In the genomic region with DNA sequence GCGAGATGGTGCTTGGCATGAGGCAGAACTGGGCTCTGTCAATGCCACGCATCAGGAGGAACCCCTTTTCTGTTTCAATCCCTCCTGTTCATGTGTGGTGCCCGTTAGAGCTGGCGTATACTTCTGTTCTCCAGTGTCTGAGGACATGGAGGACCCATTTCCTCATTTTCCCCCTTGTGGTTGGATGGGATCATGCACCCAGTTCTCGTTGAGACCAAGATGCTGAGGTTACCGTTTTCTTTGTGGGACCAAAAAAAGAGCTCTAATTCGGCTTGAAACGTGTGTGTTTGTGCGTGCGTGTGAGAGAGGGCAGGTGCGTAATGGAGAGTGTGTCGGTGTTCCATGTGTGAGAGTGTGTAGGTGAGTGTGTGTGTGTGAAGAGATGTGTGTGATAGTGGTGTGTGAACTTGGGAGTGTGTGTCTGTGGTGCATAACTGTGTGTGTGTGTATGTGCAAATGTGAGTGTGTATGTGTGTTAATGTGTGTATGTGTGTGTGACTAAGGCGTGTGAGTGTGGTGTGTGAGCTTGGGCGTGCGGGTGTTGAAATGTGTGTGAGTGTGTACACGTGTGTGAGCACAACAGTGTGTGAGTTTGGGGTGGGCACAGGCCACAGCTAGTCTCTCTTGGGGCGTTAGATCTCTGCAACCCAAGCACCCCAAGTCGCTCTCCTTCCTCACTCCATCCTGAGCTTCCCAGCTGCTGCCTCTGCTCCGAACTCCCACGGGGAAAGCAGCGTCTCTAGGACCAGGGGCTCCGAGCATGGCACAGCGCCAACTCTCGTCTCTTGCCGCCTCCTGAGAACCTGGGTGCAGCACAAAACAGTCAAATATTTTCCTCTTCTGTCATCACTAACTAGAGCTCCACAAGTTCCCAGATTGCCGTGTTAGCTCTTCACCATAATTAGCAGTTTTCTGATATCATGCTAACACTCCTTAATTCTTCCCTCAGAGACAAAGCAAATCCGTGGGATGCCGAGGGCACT, we compare ENCODE assay signal across 9 cellular contexts.
A peak's percentile ranks its signal among the peaks of the same experiment; 100 is the strongest.
DNase-seq lines count a peak whose midpoint lies in the region; ATAC-seq, FAIRE-seq and TF ChIP-seq lines count a peak whose summit lies in the region.
"Had no signal": no experiment of that assay in that cellular context is flagged by ENCODE, and none has a peak within 500 bp of the region (broad histone marks: within the 10 kb centered on the region; RNA-seq: fewer than 3 reads in every experiment).

No MANE protein-coding gene starts in this region.

- H3K9ac ChIP-seq in neural progenitor cell, result no peak overlapping the region

- H3K9me3 ChIP-seq in neural progenitor cell (ENCODE audit: low read depth) (no peaks in the 10 kb centered on the region), ovary (no peaks in the 10 kb centered on the region)

- no peaks in the 10 kb centered on the region for H3K36me3 Mint-ChIP-seq in activated T-cell treated with anti-CD3 and anti-CD28 coated beads, Interleukin-2, amount 50 U/mL, for 24 hours (ENCODE audit: low read depth)
- H3K36me3 Mint-ChIP-seq in neural progenitor cell, result no peaks in the 10 kb centered on the region
- H3K36me3 Mint-ChIP-seq: naive thymus-derived CD8-positive, alpha-beta T cell had no signal

- H3K4me2 ChIP-seq in neural progenitor cell, result no peak overlapping the region

- no peaks in the 10 kb centered on the region for H4K20me1 ChIP-seq in neural progenitor cell (ENCODE audit: low read depth)

- no peak for TF ChIP-seq EP300 in ovary (IDR thresholded peaks at IDR 0.05)

- no peak overlapping the region for H3K4me3 Mint-ChIP-seq in activated T-cell treated with anti-CD3 and anti-CD28 coated beads, Interleukin-2, amount 50 U/mL, for 24 hours
- H3K4me3 Mint-ChIP-seq in neural progenitor cell, result no peak overlapping the region

- no peak overlapping the region for H3K27ac Mint-ChIP-seq in activated T-cell treated with anti-CD3 and anti-CD28 coated beads, Interleukin-2, amount 50 U/mL, for 24 hours
- no peak overlapping the region for H3K27ac Mint-ChIP-seq in neural progenitor cell

- intact Hi-C loops in ovary (cut with DNase I), result loop anchor here in 1 of 4 donors (5.0 kb wide), 1 partner anchor 684 kb away; no protein-coding TSS in a partner anchor

- H3K27me3 Mint-ChIP-seq in activated T-cell treated with anti-CD3 and anti-CD28 coated beads, Interleukin-2, amount 50 U/mL, for 24 hours, result peaks cover 25% of the 10 kb centered on the region
- H3K27me3 Mint-ChIP-seq in neural progenitor cell (ENCODE audit: insufficient read depth, low read depth), result peaks cover 11% of the 10 kb centered on the region

- no peak overlapping the region for H3K27ac ChIP-seq in neural progenitor cell
- no peak overlapping the region for H3K27ac ChIP-seq in ovary

- TF ChIP-seq CTCF in bronchial epithelial cell (IDR thresholded peaks at IDR 0.05; ENCODE audit: insufficient read depth, low read length, severe bottlenecking) (peak; percentile 24), neural progenitor cell (IDR thresholded peaks at IDR 0.05) (peak; percentile 55), ovary (IDR thresholded peaks at IDR 0.05) (peak in 1 of 3 donors; percentile 11)

- 52 to 59% (median 55%) methylated on average over 28 of the region's 28 CpGs for WGBS in ovary, 3 donors

- H3F3A ChIP-seq in neural progenitor cell (ENCODE audit: low read depth), result no peaks in the 10 kb centered on the region

- DNase-seq in activated T-cell treated with anti-CD3 and anti-CD28 coated beads, Interleukin-2, amount 50 U/mL, for 48 hours, result peak; percentile 31 to 32
- DNase-seq in activated T-cell treated with anti-CD3 and anti-CD28 coated beads, Interleukin-2, amount 50 U/mL, for 24 hours, result no peak
- peak; percentile 75 for DNase-seq in NCI-H146 (lab: John Stamatoyannopoulos, UW)
- DNase-seq in bronchial epithelial cell (ENCODE audit: low read depth), result peak; percentile 12
- peak; percentile 28 for DNase-seq in neural progenitor cell (ENCODE audit: low spot score)
- no peak for DNase-seq in ecto neural progenitor cell (ENCODE audit: low spot score)
- DNase-seq in ovary, result no peak

- H3K4me1 ChIP-seq in neural progenitor cell (no peaks in the 10 kb centered on the region), ovary (ENCODE audit: insufficient read depth) (no peaks in the 10 kb centered on the region)

- H3K4me3 ChIP-seq in bronchial epithelial cell (ENCODE audit: low read depth, low read length) (no peak overlapping the region), neural progenitor cell (no peak overlapping the region), ovary (no peak overlapping the region)

- ATAC-seq in GM21526 (IDR thresholded peaks at IDR 0.05; ENCODE audit: low FRiP score, unreplicated experiment), result no peak

- no peak overlapping the region for H2AFZ ChIP-seq in neural progenitor cell (replicated peaks)

- no peaks in the 10 kb centered on the region for H3K79me2 ChIP-seq in neural progenitor cell (ENCODE audit: low read depth)

- no peaks in the 10 kb centered on the region for H3K4me1 Mint-ChIP-seq in activated T-cell treated with anti-CD3 and anti-CD28 coated beads, Interleukin-2, amount 50 U/mL, for 24 hours (ENCODE audit: low read depth)
- H3K4me1 Mint-ChIP-seq in neural progenitor cell, result no peaks in the 10 kb centered on the region

- H3K36me3 ChIP-seq in bronchial epithelial cell (ENCODE audit: control insufficient read depth, insufficient read depth, low read length), result no peaks in the 10 kb centered on the region
- H3K36me3 ChIP-seq in neural progenitor cell, result no peaks in the 10 kb centered on the region
- no peaks in the 10 kb centered on the region for H3K36me3 ChIP-seq in ovary

- H3K9me3 Mint-ChIP-seq in activated T-cell treated with anti-CD3 and anti-CD28 coated beads, Interleukin-2, amount 50 U/mL, for 24 hours, result no peaks in the 10 kb centered on the region
- H3K9me3 Mint-ChIP-seq in neural progenitor cell, result no peaks in the 10 kb centered on the region
- H3K9me3 Mint-ChIP-seq: naive thymus-derived CD8-positive, alpha-beta T cell had no signal

- no peak for TF ChIP-seq POLR2A in ovary (IDR thresholded peaks at IDR 0.05)

- H3K27me3 ChIP-seq in bronchial epithelial cell (ENCODE audit: control insufficient read depth, insufficient read depth, low read length) (no peaks in the 10 kb centered on the region), neural progenitor cell (peaks cover 2% of the 10 kb centered on the region), ovary (no peaks in the 10 kb centered on the region)

- FAIRE-seq in bronchial epithelial cell (lab: Jason Lieb, UNC), result peak; percentile 32

Comparison
In these comparisons a context has a peak if more than half of its experiments do, and no peak if none do; other contexts are left out.
1. DNase-seq: peak in activated T-cell treated with anti-CD3 and anti-CD28 coated beads, Interleukin-2, amount 50 U/mL, for 48 hours (2 of 2), NCI-H146 (single experiment), bronchial epithelial cell (single experiment) and neural progenitor cell (single experiment); none in activated T-cell treated with anti-CD3 and anti-CD28 coated beads, Interleukin-2, amount 50 U/mL, for 24 hours (single experiment), ecto neural progenitor cell (single experiment) and ovary (0 of 5).